9 cellular contexts compared by ENCODE assay signal in genomic region chr16:85898521-85899442, GRCh38.
A peak's percentile ranks its signal among the peaks of the same experiment; 100 is the strongest.
DNase-seq lines count a peak whose midpoint lies in the region; ATAC-seq lines count a peak whose summit lies in the region.
"Had no signal": no experiment of that assay in that cellular context is flagged by ENCODE, and none has a peak within 500 bp of the region (broad histone marks: within the 10 kb centered on the region; RNA-seq: fewer than 3 reads in every experiment).

TSS of gene IRF8 (plus strand) at chr16:85899162. CDS start at chr16:85903016, 3,854 bp downstream.

- ATAC-seq in GM18868 (IDR thresholded peaks at IDR 0.05; ENCODE audit: unreplicated experiment), result peak; percentile 54
- peak; percentile 52 for ATAC-seq in HG03159 (IDR thresholded peaks at IDR 0.05; ENCODE audit: unreplicated experiment)

- DNase-seq in activated CD4-positive, alpha-beta T cell treated with anti-CD3 and anti-CD28 coated beads for 4 hours, result peak; percentile 80 to 85
- DNase-seq in medulla oblongata (ENCODE audit: extremely low spot score) (peak; percentile 65), inferior parietal cortex (ENCODE audit: extremely low spot score) (no peak), KBM-7 (no peak)
- peak; percentile 53 for DNase-seq in stimulated activated CD8-positive, alpha-beta memory T cell treated with anti-CD3 and anti-CD28 coated beads, Interleukin-12 subunit alpha, Interleukin-12 subunit beta, amount 100 ng/mL, for 24 hours (ENCODE audit: extremely low read depth)

- peak within 1 kb of the TSS; percentile 16 for H3K27ac ChIP-seq in cingulate gyrus (ENCODE audit: low read depth, low read length)
- H3K27ac ChIP-seq: epithelial cell of prostate had no signal

- in situ Hi-C loops in KBM-7 (cut with MboI; ENCODE audit: low pct_unique_long_range_greater_than_20kb, low sequenced_read_pairs), result no loop called here

Comparison
In these comparisons a context has a peak if more than half of its experiments do, and no peak if none do; other contexts are left out.
1. DNase-seq: peak in activated CD4-positive, alpha-beta T cell treated with anti-CD3 and anti-CD28 coated beads for 4 hours (2 of 2), medulla oblongata (single experiment) and stimulated activated CD8-positive, alpha-beta memory T cell treated with anti-CD3 and anti-CD28 coated beads, Interleukin-12 subunit alpha, Interleukin-12 subunit beta, amount 100 ng/mL, for 24 hours (single experiment); none in inferior parietal cortex (single experiment) and KBM-7 (single experiment).